ENCODE assay signal across 1 cellular context in genomic region chr19:17075035-17075859, GRCh38.
TF ChIP-seq lines count a peak whose summit lies in the region.

Gene HAUS8 (minus strand): TSS chr19:17075452. CDS start chr19:17075422, 30 bp downstream.
Gene MYO9B (plus strand): TSS chr19:17075777. CDS start chr19:17101718, 25,941 bp downstream.

TF ChIP-seq in GM23338, 12 proteins besides CTCF, POLR2A, EP300 and RAD21 (continued from another document):
- TF ChIP-seq ETS1 (IDR thresholded peaks at IDR 0.05) (0 out of 2 replicates have a peak, but pooled peaks have one; percentile 11), NANOG (IDR thresholded peaks at IDR 0.05; ENCODE audit: borderline replicate concordance) (no peak), ZNF114 (CRISPR knock-in tag; IDR thresholded peaks at IDR 0.05) (no peak), EZH2 (IDR thresholded peaks at IDR 0.05; ENCODE audit: low read depth, unreplicated experiment) (no peak), REST (IDR thresholded peaks at IDR 0.05; ENCODE audit: unreplicated experiment) (no peak), POLR2AphosphoS5 (IDR thresholded peaks at IDR 0.05; ENCODE audit: low read depth) (peak; percentile 80)
